Comparison of ENCODE assay signal across 12 cellular contexts in the genomic region with DNA sequence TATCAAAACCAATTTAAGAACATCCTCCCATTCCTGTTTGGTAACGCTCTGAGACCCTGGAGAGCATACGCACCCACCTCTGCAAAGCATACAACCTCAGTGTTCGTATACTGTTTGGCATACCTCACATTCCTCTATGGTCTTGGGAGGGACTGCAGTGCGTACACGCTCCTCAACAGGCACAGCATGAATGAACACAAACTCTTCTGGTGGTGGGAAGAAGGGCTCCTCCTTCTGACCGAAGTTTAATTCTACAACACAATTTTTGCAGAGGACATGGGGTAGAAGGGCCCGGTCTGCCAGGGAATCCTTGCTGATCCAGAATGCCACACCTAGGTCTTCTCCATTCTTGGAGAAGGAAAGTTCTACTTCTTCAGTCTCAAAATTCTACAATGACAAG. TPM values are rescaled to one million over a fixed set of nuclear protein-coding genes. Genes with fewer than 3 reads are reported as not detected.
A peak's percentile ranks its signal among the peaks of the same experiment; 100 is the strongest.
DNase-seq lines count a peak whose midpoint lies in the region; ATAC-seq and TF ChIP-seq lines count a peak whose summit lies in the region.
"Had no signal": no experiment of that assay in that cellular context is flagged by ENCODE, and none has a peak within 500 bp of the region (broad histone marks: within the 10 kb centered on the region; RNA-seq: fewer than 3 reads in every experiment).

No MANE protein-coding gene starts in this region.

- H2BK15ac ChIP-seq in H9 (ENCODE audit: low read depth, low read length): no peak overlapping the region

- no peaks in the 10 kb centered on the region for H4K20me1 ChIP-seq in H9 (ENCODE audit: control insufficient read depth, insufficient read depth, insufficient read length)

- no peaks in the 10 kb centered on the region for H3K27me3 Mint-ChIP-seq in CD4-positive, CD25-positive, alpha-beta regulatory T cell
- H3K27me3 Mint-ChIP-seq in H9 (ENCODE audit: low read depth): no peaks in the 10 kb centered on the region
- no peaks in the 10 kb centered on the region for H3K27me3 Mint-ChIP-seq in activated T-helper 2 cell treated with anti-CD3 and anti-CD28 coated beads, Interferon-gamma antibody, Interleukin-2, Interleukin-4, amounts not matched to agents 10 μg/mL and 5 μg/mL and 100 μg/mL, durations not matched to agents 14 hours and 24 hours and 36 hours (ENCODE audit: low read depth)
- H3K27me3 Mint-ChIP-seq in activated T-helper 17 cell treated with anti-CD3 and anti-CD28 coated beads, Interleukin-2, amount 50 U/mL, for 72 hours: no peaks in the 10 kb centered on the region

- no CpG with 5 or more reads among the region's 7 CpGs for WGBS in H9 (ENCODE audit: extremely low coverage, insufficient read length, low lambda C conversion rate)

- H3K4me1 Mint-ChIP-seq in CD4-positive, CD25-positive, alpha-beta regulatory T cell: peaks cover 34 to 74% (median 54%) of the 10 kb centered on the region in 4 donors
- H3K4me1 Mint-ChIP-seq in H9: peaks cover 17 to 23% of the 10 kb centered on the region in 2 experiments
- peaks cover 53% of the 10 kb centered on the region for H3K4me1 Mint-ChIP-seq in activated T-helper 2 cell treated with anti-CD3 and anti-CD28 coated beads, Interferon-gamma antibody, Interleukin-2, Interleukin-4, amounts not matched to agents 10 μg/mL and 5 μg/mL and 100 μg/mL, durations not matched to agents 14 hours and 24 hours and 36 hours (ENCODE audit: low read depth)
- H3K4me1 Mint-ChIP-seq in activated T-helper 17 cell treated with anti-CD3 and anti-CD28 coated beads, Interleukin-2, amount 50 U/mL, for 72 hours: peaks cover 37% of the 10 kb centered on the region

- no peak for DNase-seq in CD4-positive, CD25-positive, alpha-beta regulatory T cell
- DNase-seq in H9 (no peak), iPS-NIHi7 (ENCODE audit: extremely low spot score) (peak; percentile 15)
- DNase-seq in activated T-helper 2 cell treated with anti-CD3 and anti-CD28 coated beads, Interferon-gamma antibody, Interleukin-2, Interleukin-4, amounts not matched to agents 10 μg/mL and 5 μg/mL and 100 μg/mL, durations not matched to agents 14 hours and 24 hours and 36 hours (ENCODE audit: low spot score): no peak
- DNase-seq in stimulated activated CD4-positive, alpha-beta T cell treated with anti-CD3 and anti-CD28 coated beads, Interleukin-2, amount 100 ng/mL, for 48 hours: no peak
- DNase-seq: activated T-cell treated with anti-CD3 and anti-CD28 coated beads, Interleukin-2, amount 50 U/mL, for 4 hours; DMS79 treated with DMSO at 0.1 percent for 48 hours; NCI-H524 had no signal

- peaks cover 51% of the 10 kb centered on the region for H3K36me3 Mint-ChIP-seq in CD4-positive, CD25-positive, alpha-beta regulatory T cell
- peaks cover 61 to 87% (median 86%) of the 10 kb centered on the region in 3 experiments for H3K36me3 Mint-ChIP-seq in H9 (ENCODE audit: insufficient read depth in 1 of 3, low read depth in 3 of 3)
- H3K36me3 Mint-ChIP-seq in activated T-helper 2 cell treated with anti-CD3 and anti-CD28 coated beads, Interferon-gamma antibody, Interleukin-2, Interleukin-4, amounts not matched to agents 10 μg/mL and 5 μg/mL and 100 μg/mL, durations not matched to agents 14 hours and 24 hours and 36 hours (ENCODE audit: low read depth): peaks cover 92% of the 10 kb centered on the region
- H3K36me3 Mint-ChIP-seq in activated T-helper 17 cell treated with anti-CD3 and anti-CD28 coated beads, Interleukin-2, amount 50 U/mL, for 72 hours (ENCODE audit: low read depth): peaks cover 98% of the 10 kb centered on the region

- H4K8ac ChIP-seq in H9 (replicated peaks; ENCODE audit: insufficient read length, low read depth, low read length): no peak overlapping the region

- H3K9me3 Mint-ChIP-seq in CD4-positive, CD25-positive, alpha-beta regulatory T cell: no peaks in the 10 kb centered on the region
- H3K9me3 Mint-ChIP-seq in H9: no peaks in the 10 kb centered on the region
- no peaks in the 10 kb centered on the region for H3K9me3 Mint-ChIP-seq in activated T-helper 2 cell treated with anti-CD3 and anti-CD28 coated beads, Interferon-gamma antibody, Interleukin-2, Interleukin-4, amounts not matched to agents 10 μg/mL and 5 μg/mL and 100 μg/mL, durations not matched to agents 14 hours and 24 hours and 36 hours
- no peaks in the 10 kb centered on the region for H3K9me3 Mint-ChIP-seq in activated T-helper 17 cell treated with anti-CD3 and anti-CD28 coated beads, Interleukin-2, amount 50 U/mL, for 72 hours
- H3K9me3 Mint-ChIP-seq: activated T-cell treated with anti-CD3 and anti-CD28 coated beads, Interleukin-2, amount 50 U/mL, for 4 hours had no signal

- H2BK120ac ChIP-seq in H9 (ENCODE audit: low read depth, low read length, poor library complexity, severe bottlenecking): no peak overlapping the region

- intact Hi-C loops in activated T-helper 2 cell treated with anti-CD3 and anti-CD28 coated beads, Interferon-gamma antibody, Interleukin-2, Interleukin-4, amounts not matched to agents 10 μg/mL and 5 μg/mL and 100 μg/mL, durations not matched to agents 14 hours and 24 hours and 36 hours (cut with micrococcal nuclease): no loop called here

- H3K9ac ChIP-seq in H9 (ENCODE audit: extremely low read depth, insufficient read length, low read length): no peak overlapping the region

- no peaks in the 10 kb centered on the region for H3K27me3 ChIP-seq in CD4-positive, CD25-positive, alpha-beta regulatory T cell (ENCODE audit: control insufficient read depth, insufficient read depth, low read length)
- no peaks in the 10 kb centered on the region for H3K27me3 ChIP-seq in H9 (ENCODE audit: insufficient read depth, low read length)

- peaks cover 6% of the 10 kb centered on the region for H3K79me1 ChIP-seq in H9 (ENCODE audit: insufficient read depth, low read depth, low read length, poor library complexity, severe bottlenecking)

- H2BK5ac ChIP-seq in H9 (ENCODE audit: insufficient read length, low read length): no peak overlapping the region

- no peak overlapping the region for H2AK5ac ChIP-seq in H9 (ENCODE audit: insufficient read length, low read length)

- no peak overlapping the region for H4K5ac ChIP-seq in H9 (ENCODE audit: insufficient read length, low read depth, low read length)

- no peak overlapping the region for H4K91ac ChIP-seq in H9 (ENCODE audit: insufficient read length, low read depth, low read length)

- no peak overlapping the region for H3K56ac ChIP-seq in H9 (ENCODE audit: insufficient read length, low read depth, low read length)

- no peak overlapping the region for H3K4ac ChIP-seq in H9 (ENCODE audit: low read depth, low read length)

- H3K4me3 ChIP-seq in CD4-positive, CD25-positive, alpha-beta regulatory T cell (ENCODE audit: low read depth, low read length): no peak overlapping the region

- H2BK12ac ChIP-seq in H9 (ENCODE audit: insufficient read length, low read depth, low read length): no peak overlapping the region

- peaks cover 37% of the 10 kb centered on the region for H3K4me1 ChIP-seq in CD4-positive, CD25-positive, alpha-beta regulatory T cell (ENCODE audit: control insufficient read depth, insufficient read depth, low read length, poor library complexity, severe bottlenecking)
- no peaks in the 10 kb centered on the region for H3K4me1 ChIP-seq in H9 (ENCODE audit: insufficient read depth, low read length)

- no peak overlapping the region for H3K14ac ChIP-seq in H9 (ENCODE audit: insufficient read depth, low read length)

- peak overlapping the region; percentile 31 for H3K27ac ChIP-seq in CD4-positive, CD25-positive, alpha-beta regulatory T cell (ENCODE audit: insufficient read depth, low read length, poor library complexity, severe bottlenecking)
- no peak overlapping the region for H3K27ac ChIP-seq in H9 (ENCODE audit: insufficient read length, low read depth, low read length)

- H3T11ph ChIP-seq in H9 (ENCODE audit: low read length): no peak overlapping the region

- peaks cover 23% of the 10 kb centered on the region for H3K79me2 ChIP-seq in H9 (ENCODE audit: insufficient read depth, low read length)

- H3K9me3 ChIP-seq in CD4-positive, CD25-positive, alpha-beta regulatory T cell (ENCODE audit: control insufficient read depth in 2 of 2, low read length in 2 of 2): no peaks in the 10 kb centered on the region
- H3K9me3 ChIP-seq in H9 (ENCODE audit: control insufficient read depth, low read depth, low read length): no peaks in the 10 kb centered on the region

- no peak overlapping the region for H3K23ac ChIP-seq in H9 (ENCODE audit: insufficient read length, low read depth, low read length)

- no peak overlapping the region for H3K4me2 ChIP-seq in H9 (ENCODE audit: insufficient read depth, insufficient read length, low read length)

- no peak overlapping the region for H2BK20ac ChIP-seq in H9 (ENCODE audit: low read depth, low read length, poor library complexity, severe bottlenecking)

- H3K18ac ChIP-seq in H9 (ENCODE audit: insufficient read length, low read depth, low read length): no peak overlapping the region

- no peak overlapping the region for H2AFZ ChIP-seq in H9 (ENCODE audit: low read length)

- ATAC-seq in CD4-positive, CD25-positive, alpha-beta regulatory T cell (ENCODE audit: low read depth in 2 of 2): no peak
- ATAC-seq in activated T-helper 17 cell treated with anti-CD3 and anti-CD28 coated beads, Interleukin-2, amount 50 U/mL, for 72 hours (replicated peaks): no peak
- no peak for ATAC-seq in GM21526 (IDR thresholded peaks at IDR 0.05; ENCODE audit: low FRiP score, unreplicated experiment)
- no peak for ATAC-seq in HG02981 (IDR thresholded peaks at IDR 0.05; ENCODE audit: unreplicated experiment)
- ATAC-seq: activated T-cell treated with anti-CD3 and anti-CD28 coated beads, Interleukin-2, amount 50 U/mL, for 4 hours had no signal

- H3K36me3 ChIP-seq in CD4-positive, CD25-positive, alpha-beta regulatory T cell (ENCODE audit: control insufficient read depth, insufficient read depth, low read length): peaks cover 71% of the 10 kb centered on the region

- TF ChIP-seq CTCF in H9 (conservative IDR thresholded peaks at IDR 0.05): peak; percentile 41; the same call in 2 of the 3 replicates

- peak overlapping the region in 2 of 3 donors; percentile 46 to 80 for H3K27ac Mint-ChIP-seq in CD4-positive, CD25-positive, alpha-beta regulatory T cell
- H3K27ac Mint-ChIP-seq in H9: peak overlapping the region in 2 of 3 experiments; percentile 18 to 91; a peak in 2 of 7 replicates
- peak overlapping the region; percentile 52 for H3K27ac Mint-ChIP-seq in activated T-helper 2 cell treated with anti-CD3 and anti-CD28 coated beads, Interferon-gamma antibody, Interleukin-2, Interleukin-4, amounts not matched to agents 10 μg/mL and 5 μg/mL and 100 μg/mL, durations not matched to agents 14 hours and 24 hours and 36 hours
- H3K27ac Mint-ChIP-seq in activated T-helper 17 cell treated with anti-CD3 and anti-CD28 coated beads, Interleukin-2, amount 50 U/mL, for 72 hours: no peak overlapping the region

- H3K23me2 ChIP-seq in H9 (ENCODE audit: insufficient read length, low read depth, low read length, poor library complexity, severe bottlenecking): peaks cover 10% of the 10 kb centered on the region

- peak overlapping the region in 2 of 4 donors; percentile 16 to 81 for H3K4me3 Mint-ChIP-seq in CD4-positive, CD25-positive, alpha-beta regulatory T cell
- no peak overlapping the region for H3K4me3 Mint-ChIP-seq in H9
- H3K4me3 Mint-ChIP-seq in activated T-helper 2 cell treated with anti-CD3 and anti-CD28 coated beads, Interferon-gamma antibody, Interleukin-2, Interleukin-4, amounts not matched to agents 10 μg/mL and 5 μg/mL and 100 μg/mL, durations not matched to agents 14 hours and 24 hours and 36 hours (ENCODE audit: low read depth): no peak overlapping the region
- H3K4me3 Mint-ChIP-seq in activated T-helper 17 cell treated with anti-CD3 and anti-CD28 coated beads, Interleukin-2, amount 50 U/mL, for 72 hours: no peak overlapping the region
- H3K4me3 Mint-ChIP-seq: activated T-cell treated with anti-CD3 and anti-CD28 coated beads, Interleukin-2, amount 50 U/mL, for 4 hours had no signal

RNA-seq across cellular contexts. Expression of a gene that starts 5.3 kb away (rescaled TPM):
- 52.8 TPM for total RNA-seq in CD4-positive, CD25-positive, alpha-beta regulatory T cell
- polyA plus RNA-seq in CD4-positive, CD25-positive, alpha-beta regulatory T cell: 1 to 10 TPM in 3 of 4 donors, under 1 TPM in 1; 0.85 to 1.5 (median 1.2) TPM
- 40.6 and 43.5 TPM in 2 replicates for total RNA-seq in H9 (2021)
- 62.6 and 63.5 TPM in 2 replicates for total RNA-seq in activated T-helper 2 cell treated with anti-CD3 and anti-CD28 coated beads, Interferon-gamma antibody, Interleukin-2, Interleukin-4, amounts not matched to agents 10 μg/mL and 5 μg/mL and 100 μg/mL, durations not matched to agents 14 hours and 24 hours and 36 hours
- total RNA-seq in activated T-helper 17 cell treated with anti-CD3 and anti-CD28 coated beads, Interleukin-2, amount 50 U/mL, for 72 hours: 10 to 100 TPM; 54.0 to 60.1 TPM

RNA-seq across cellular contexts. Expression of a gene that starts 6.3 kb away (rescaled TPM):
- total RNA-seq in CD4-positive, CD25-positive, alpha-beta regulatory T cell: 19.4 TPM
- polyA plus RNA-seq in CD4-positive, CD25-positive, alpha-beta regulatory T cell: 10 to 100 TPM; 27.6 to 39.5 (median 31.6) TPM
- 31.6 and 33.4 TPM in 2 replicates for total RNA-seq in H9 (2021)
- total RNA-seq in activated T-helper 2 cell treated with anti-CD3 and anti-CD28 coated beads, Interferon-gamma antibody, Interleukin-2, Interleukin-4, amounts not matched to agents 10 μg/mL and 5 μg/mL and 100 μg/mL, durations not matched to agents 14 hours and 24 hours and 36 hours: 35.4 and 39.4 TPM in 2 replicates
- total RNA-seq in activated T-helper 17 cell treated with anti-CD3 and anti-CD28 coated beads, Interleukin-2, amount 50 U/mL, for 72 hours: 10 to 100 TPM; 49.9 to 56.2 TPM

RNA-seq across cellular contexts. Expression of a gene that starts 14.5 kb away (rescaled TPM):
- not detected for total RNA-seq in CD4-positive, CD25-positive, alpha-beta regulatory T cell
- polyA plus RNA-seq in CD4-positive, CD25-positive, alpha-beta regulatory T cell: under 1 TPM in 2 of 4 donors, not detected in 2; 0.21 to 0.72 TPM
- 3.2 and 3.4 TPM in 2 replicates for total RNA-seq in H9 (2021)
- not detected in 2 replicates for total RNA-seq in activated T-helper 2 cell treated with anti-CD3 and anti-CD28 coated beads, Interferon-gamma antibody, Interleukin-2, Interleukin-4, amounts not matched to agents 10 μg/mL and 5 μg/mL and 100 μg/mL, durations not matched to agents 14 hours and 24 hours and 36 hours
- not detected for total RNA-seq in activated T-helper 17 cell treated with anti-CD3 and anti-CD28 coated beads, Interleukin-2, amount 50 U/mL, for 72 hours
- total RNA-seq: activated T-cell treated with anti-CD3 and anti-CD28 coated beads, Interleukin-2, amount 50 U/mL, for 4 hours; lower leg skin had no signal

RNA-seq across cellular contexts. Expression of a gene that starts 14.8 kb away (rescaled TPM):
- 23.9 TPM for total RNA-seq in CD4-positive, CD25-positive, alpha-beta regulatory T cell
- 10 to 100 TPM; 36.2 to 49.2 (median 42.9) TPM for polyA plus RNA-seq in CD4-positive, CD25-positive, alpha-beta regulatory T cell
- total RNA-seq in H9 (2021): 68.4 and 77.4 TPM in 2 replicates
- total RNA-seq in activated T-helper 2 cell treated with anti-CD3 and anti-CD28 coated beads, Interferon-gamma antibody, Interleukin-2, Interleukin-4, amounts not matched to agents 10 μg/mL and 5 μg/mL and 100 μg/mL, durations not matched to agents 14 hours and 24 hours and 36 hours: 28.7 and 32.8 TPM in 2 replicates
- total RNA-seq in activated T-helper 17 cell treated with anti-CD3 and anti-CD28 coated beads, Interleukin-2, amount 50 U/mL, for 72 hours: 10 to 100 TPM; 31.1 to 39.2 TPM

RNA-seq across cellular contexts. Expression of a gene that starts 32.0 kb away (rescaled TPM):
- total RNA-seq in CD4-positive, CD25-positive, alpha-beta regulatory T cell: 8.5 TPM
- 1 to 10 TPM; 4.8 to 7.2 (median 5.5) TPM for polyA plus RNA-seq in CD4-positive, CD25-positive, alpha-beta regulatory T cell
- 39.7 and 43.4 TPM in 2 replicates for total RNA-seq in H9 (2021)
- total RNA-seq in activated T-helper 2 cell treated with anti-CD3 and anti-CD28 coated beads, Interferon-gamma antibody, Interleukin-2, Interleukin-4, amounts not matched to agents 10 μg/mL and 5 μg/mL and 100 μg/mL, durations not matched to agents 14 hours and 24 hours and 36 hours: 7.3 and 9.3 TPM in 2 replicates
- total RNA-seq in activated T-helper 17 cell treated with anti-CD3 and anti-CD28 coated beads, Interleukin-2, amount 50 U/mL, for 72 hours: 10 to 100 TPM; 12.8 to 13.9 TPM
